In genomic region chr14:103744621-103745395, GRCh38 we compare ENCODE assay signal across 25 cellular contexts. TPM values are rescaled to one million over a fixed set of nuclear protein-coding genes. Genes with fewer than 3 reads are reported as not detected.
A peak's percentile ranks its signal among the peaks of the same experiment; 100 is the strongest.
DNase-seq lines count a peak whose midpoint lies in the region; ATAC-seq and TF ChIP-seq lines count a peak whose summit lies in the region.
"Had no signal": no experiment of that assay in that cellular context is flagged by ENCODE, and none has a peak within 500 bp of the region (broad histone marks: within the 10 kb centered on the region; RNA-seq: fewer than 3 reads in every experiment).

No MANE protein-coding gene starts in this region.

- POLR2A ChIA-PET in activated CD8-positive, alpha-beta T cell treated with anti-CD3 and anti-CD28 coated beads, Interleukin-2, amount 10 ng/mL, durations not matched to agents 7 days and 5 days (lab: Charles Lee) = no interaction called here

- peaks cover 7% of the 10 kb centered on the region for H3K4me1 ChIP-seq in osteoblast (ENCODE audit: insufficient read depth, low read length)
- H3K4me1 ChIP-seq: HAP-1, Peyer's patch had no signal

- peaks cover 5% of the 10 kb centered on the region for H3K36me3 Mint-ChIP-seq in activated CD8-positive, alpha-beta T cell treated with anti-CD3 and anti-CD28 coated beads, Interleukin-2, amount 10 ng/mL, durations not matched to agents 7 days and 5 days (ENCODE audit: low read depth)
- H3K36me3 Mint-ChIP-seq: CD14-positive monocyte had no signal

- CTCF ChIA-PET in activated CD8-positive, alpha-beta T cell treated with anti-CD3 and anti-CD28 coated beads, Interleukin-2, amount 10 ng/mL, durations not matched to agents 7 days and 5 days (lab: Charles Lee) = no interaction called here

- no peaks in the 10 kb centered on the region for H3K27me3 Mint-ChIP-seq in activated CD8-positive, alpha-beta T cell treated with anti-CD3 and anti-CD28 coated beads, Interleukin-2, amount 10 ng/mL, durations not matched to agents 7 days and 5 days (ENCODE audit: low read depth)

- H3K4me1 Mint-ChIP-seq in activated CD8-positive, alpha-beta T cell treated with anti-CD3 and anti-CD28 coated beads, Interleukin-2, amount 10 ng/mL, durations not matched to agents 7 days and 5 days (ENCODE audit: low read depth) = peaks cover 21% of the 10 kb centered on the region

- no peaks in the 10 kb centered on the region for H4K20me1 ChIP-seq in osteoblast (ENCODE audit: insufficient read depth, low read length)

- H3K9me3 Mint-ChIP-seq in activated CD8-positive, alpha-beta T cell treated with anti-CD3 and anti-CD28 coated beads, Interleukin-2, amount 10 ng/mL, durations not matched to agents 7 days and 5 days (ENCODE audit: insufficient read depth) = no peaks in the 10 kb centered on the region
- H3K9me3 Mint-ChIP-seq: CD14-positive monocyte had no signal

- no peak for TF ChIP-seq CTCF in osteoblast (IDR thresholded peaks at IDR 0.05; ENCODE audit: extremely low read depth, low read depth, low read length)

- no peak overlapping the region for H3K4me3 ChIP-seq in osteoblast (ENCODE audit: insufficient read depth, low read length)
- H3K4me3 ChIP-seq: GM23248, HAP-1, Peyer's patch had no signal

- no peak overlapping the region for H3K27ac ChIP-seq in osteoblast (ENCODE audit: low read depth, low read length)
- H3K27ac ChIP-seq: GM23248, HL-60 had no signal

- H3K27me3 ChIP-seq in osteoblast (ENCODE audit: insufficient read depth, low read length) = no peaks in the 10 kb centered on the region
- H3K27me3 ChIP-seq: Peyer's patch had no signal

- intact Hi-C loops in cardiac septum (cut with DNase I) (no loop called here), left ventricle myocardium superior (cut with micrococcal nuclease) (no loop called here)

- H3K27ac Mint-ChIP-seq in activated CD8-positive, alpha-beta T cell treated with anti-CD3 and anti-CD28 coated beads, Interleukin-2, amount 10 ng/mL, durations not matched to agents 7 days and 5 days = no peak overlapping the region

- no peak for ATAC-seq in left ventricle myocardium superior
- no peak for ATAC-seq in activated CD8-positive, alpha-beta T cell treated with anti-CD3 and anti-CD28 coated beads, Interleukin-2, amount 10 ng/mL, durations not matched to agents 7 days and 5 days
- ATAC-seq in GM19395 (IDR thresholded peaks at IDR 0.05; ENCODE audit: unreplicated experiment) = no peak
- no peak for ATAC-seq in HG03439 (IDR thresholded peaks at IDR 0.05; ENCODE audit: unreplicated experiment)
- ATAC-seq: SK-N-SH treated with all-trans-retinoic acid at 6 μM for 48 hours had no signal

- H2AFZ ChIP-seq in osteoblast (ENCODE audit: low read length) = no peak overlapping the region
- H2AFZ ChIP-seq: GM23248 had no signal

- no peak overlapping the region for H3K4me3 Mint-ChIP-seq in activated CD8-positive, alpha-beta T cell treated with anti-CD3 and anti-CD28 coated beads, Interleukin-2, amount 10 ng/mL, durations not matched to agents 7 days and 5 days
- H3K4me3 Mint-ChIP-seq: CD14-positive monocyte had no signal

- H3K36me3 ChIP-seq in osteoblast (ENCODE audit: insufficient read depth, low read length) = no peaks in the 10 kb centered on the region
- H3K36me3 ChIP-seq: HAP-1 had no signal

- no peaks in the 10 kb centered on the region for H3K79me2 ChIP-seq in osteoblast (ENCODE audit: insufficient read depth, low read length)

- no peak overlapping the region for H3K4me2 ChIP-seq in osteoblast (ENCODE audit: insufficient read depth, low read length)

- DNase-seq in cardiac septum (ENCODE audit: low spot score) = peak; percentile 59
- no peak for DNase-seq in left ventricle myocardium superior
- peak; percentile 33 for DNase-seq in cerebellum (ENCODE audit: low spot score)
- DNase-seq in osteoblast (ENCODE audit: insufficient read length, low spot score, missing footprints) = peak; percentile 36
- DNase-seq in activated CD8-positive, alpha-beta T cell treated with anti-CD3 and anti-CD28 coated beads, Interleukin-2, amount 10 ng/mL, durations not matched to agents 7 days and 5 days = no peak
- no peak for DNase-seq in NCI-H2196 (lab: John Stamatoyannopoulos, UW; ENCODE audit: unreplicated experiment)
- DNase-seq: AML-193; GM23248; KBM-7; MM.1S; NCI-H1092; NCI-H1436; NCI-H187 treated with DMSO at 0.1 percent for 48 hours; NCI-H2107; NCI-H2227 treated with DMSO at 0.1 percent for 48 hours; NCI-H510A treated with DMSO at 0.1 percent for 48 hours; NCI-H748 treated with DMSO at 0.1 percent for 48 hours; NK-92 treated with Interleukin-12 subunit alpha and Interleukin-12 subunit beta, amount 100 ng/mL, for 24 hours had no signal

- H3K9me3 ChIP-seq in osteoblast (ENCODE audit: low read depth, low read length) = no peaks in the 10 kb centered on the region
- H3K9me3 ChIP-seq: HAP-1, Peyer's patch had no signal

RNA-seq across cellular contexts. Expression of gene ZFYVE21, which starts 29.2 kb away (rescaled TPM):
- 60.9 TPM for total RNA-seq in cardiac septum
- 53.1 TPM for total RNA-seq in left ventricle myocardium superior
- total RNA-seq in cerebellum = 44.4 TPM
- total RNA-seq in osteoblast = 36.9 and 39.8 TPM in 2 replicates
- 10 to 100 TPM; 16.7 to 17.4 TPM for total RNA-seq in activated CD8-positive, alpha-beta T cell treated with anti-CD3 and anti-CD28 coated beads, Interleukin-2, amount 10 ng/mL, durations not matched to agents 7 days and 5 days

RNA-seq across cellular contexts. Expression of gene XRCC3, which starts 29.6 kb away (rescaled TPM):
- 3.9 TPM for total RNA-seq in cardiac septum
- total RNA-seq in left ventricle myocardium superior = 2.7 TPM
- 10.3 TPM for total RNA-seq in cerebellum
- total RNA-seq in osteoblast = 4.3 and 5.0 TPM in 2 replicates
- 10 to 100 TPM; 46.2 to 52.5 TPM for total RNA-seq in activated CD8-positive, alpha-beta T cell treated with anti-CD3 and anti-CD28 coated beads, Interleukin-2, amount 10 ng/mL, durations not matched to agents 7 days and 5 days

Comparison
In these comparisons a context has a peak if more than half of its experiments do, and no peak if none do; other contexts are left out.
1. DNase-seq: peak in cardiac septum (single experiment), cerebellum (single experiment) and osteoblast (single experiment); none in left ventricle myocardium superior (single experiment), activated CD8-positive, alpha-beta T cell treated with anti-CD3 and anti-CD28 coated beads, Interleukin-2, amount 10 ng/mL, durations not matched to agents 7 days and 5 days (single experiment) and NCI-H2196 (single experiment).